Comparison of ENCODE assay signal across 16 cellular contexts in the genomic region with DNA sequence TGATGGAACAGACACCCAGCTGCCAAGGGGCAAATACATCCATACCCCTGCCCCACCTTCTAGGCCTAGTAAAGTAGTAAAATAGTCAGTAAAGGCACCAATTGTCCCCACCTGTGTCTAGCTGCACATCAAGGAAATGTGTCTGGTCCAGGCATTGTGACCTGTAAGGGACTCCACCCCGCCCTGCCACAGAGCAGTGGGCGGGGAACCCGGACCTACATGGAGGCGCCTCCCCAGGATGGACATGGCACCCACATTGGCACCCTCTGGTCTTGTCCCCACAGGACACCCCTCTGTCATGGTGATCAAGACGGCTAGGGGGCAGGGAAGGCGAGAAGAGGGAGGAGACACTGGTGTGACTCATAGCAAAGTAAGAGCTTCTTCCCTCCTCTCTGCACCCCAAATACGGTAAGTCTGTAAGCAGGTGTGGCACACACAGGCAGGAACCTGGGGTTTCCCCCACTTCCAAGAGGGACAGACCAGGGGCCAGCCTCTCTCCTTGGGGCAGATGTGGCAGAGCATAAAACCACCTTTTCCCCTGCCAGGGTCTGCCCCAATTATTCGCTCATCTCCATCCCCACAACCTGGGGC. TPM values are rescaled to one million over a fixed set of nuclear protein-coding genes. Genes with fewer than 3 reads are reported as not detected.
DNase-seq lines count a peak whose midpoint lies in the region; ATAC-seq and TF ChIP-seq lines count a peak whose summit lies in the region.
"Had no signal": no experiment of that assay in that cellular context is flagged by ENCODE, and none has a peak within 500 bp of the region (broad histone marks: within the 10 kb centered on the region; RNA-seq: fewer than 3 reads in every experiment).

No MANE protein-coding gene starts in this region.

- H3K9ac ChIP-seq in mammary epithelial cell (ENCODE audit: insufficient read depth, low read length), result no peak overlapping the region

- no peaks in the 10 kb centered on the region for H3K27me3 ChIP-seq in mammary epithelial cell (ENCODE audit: insufficient read depth, low read length)
- H3K27me3 ChIP-seq: Peyer's patch had no signal

- no peak overlapping the region for H2AFZ ChIP-seq in mammary epithelial cell (ENCODE audit: low read depth, low read length)

- intact Hi-C loops in mammary epithelial cell (cut with micrococcal nuclease), result no loop called here
- intact Hi-C loops in mucosa of descending colon (cut with DNase I, micrococcal nuclease), result no loop called here

- in situ Hi-C loops in mammary epithelial cell (cut with MboI; ENCODE audit: low sequenced_read_pairs in 2 of 2), result loop anchor here in 1 of 2 donors (25.0 kb wide), 1 partner anchor 166 kb away; no protein-coding TSS in a partner anchor

- ATAC-seq in mucosa of descending colon (peak; percentile 43), HG03159 (IDR thresholded peaks at IDR 0.05; ENCODE audit: unreplicated experiment) (no peak)
- ATAC-seq: K562 had no signal

- H3K4me1 ChIP-seq in mammary epithelial cell (ENCODE audit: insufficient read depth, low read length) (no peaks in the 10 kb centered on the region), mucosa of descending colon (ENCODE audit: low read depth) (peaks cover 7% of the 10 kb centered on the region)
- H3K4me1 ChIP-seq: Peyer's patch had no signal

- CTCF ChIA-PET in mammary epithelial cell (lab: Charles Lee; ENCODE audit: low non-redundant PET), result interaction anchor here (0.7 kb wide), 1 partner anchor 9 kb away, joined by 6 read pairs; no protein-coding TSS in a partner anchor

- DNase-seq in ELR (ENCODE audit: low read depth), result peak; percentile 4
- peak; percentile 12 for DNase-seq in HCEC 1CT
- DNase-seq in mammary epithelial cell, result peak; percentile 14
- peak in 2 of 3 donors; percentile 46 to 62 for DNase-seq in mucosa of descending colon
- no peak for DNase-seq in stimulated activated naive CD4-positive, alpha-beta T cell treated with Interleukin-2 at 50 U/mL for 16 hours (lab: John Stamatoyannopoulos, UW)
- no peak for DNase-seq in NCI-H345 treated with DMSO at 0.1 percent for 48 hours (lab: John Stamatoyannopoulos, UW; ENCODE audit: unreplicated experiment)
- DNase-seq: COR-L47, NCI-H1436, NCI-H2029, NCI-H2171, NCI-H510A, NCI-H82, Peyer's patch, SHP77 treated with DMSO at 0.1 percent for 48 hours had no signal

- H3K27ac ChIP-seq in mammary epithelial cell (ENCODE audit: insufficient read depth, low read depth, low read length), result no peak overlapping the region
- H3K27ac ChIP-seq: Peyer's patch had no signal

- 70% methylated on average over 6 of the region's 8 CpGs for WGBS in mammary epithelial cell (ENCODE audit: low coverage, missing lambda C conversion rate)

- dilution Hi-C loops in mammary epithelial cell (cut with HindIII; ENCODE audit: low sequenced_read_pairs), result no loop called here

- no peaks in the 10 kb centered on the region for H4K20me1 ChIP-seq in mammary epithelial cell (ENCODE audit: insufficient read depth, low read length)

- H3K79me2 ChIP-seq in mammary epithelial cell (ENCODE audit: insufficient read depth, low read length), result no peaks in the 10 kb centered on the region

- no peak for TF ChIP-seq CTCF in mammary epithelial cell (conservative IDR thresholded peaks at IDR 0.05 in 1 of 2, IDR thresholded peaks at IDR 0.05 in 1 of 2; ENCODE audit: extremely low read depth in 1 of 2, insufficient read depth in 1 of 2, low read depth in 1 of 2, low read length in 2 of 2)
- no peak for TF ChIP-seq CTCF in mucosa of descending colon (IDR thresholded peaks at IDR 0.05)

- no peaks in the 10 kb centered on the region for H3K9me3 ChIP-seq in mammary epithelial cell (replicated peaks; ENCODE audit: insufficient read depth, low read length)
- H3K9me3 ChIP-seq in mucosa of descending colon, result no peaks in the 10 kb centered on the region
- H3K9me3 ChIP-seq: Peyer's patch had no signal

- H3K4me2 ChIP-seq in mammary epithelial cell (ENCODE audit: insufficient read depth, low read depth, low read length), result no peak overlapping the region

- H3K36me3 ChIP-seq in mammary epithelial cell (ENCODE audit: insufficient read depth, low read length) (no peaks in the 10 kb centered on the region), mucosa of descending colon (ENCODE audit: low read depth) (no peaks in the 10 kb centered on the region)
- H3K36me3 ChIP-seq: Peyer's patch had no signal

- BruUV-seq in mammary epithelial cell (replicated peaks; lab: Mats Ljungman, UMichigan), result no TSS peak

- H3K4me3 ChIP-seq in mammary epithelial cell (replicated peaks in 1 of 3; ENCODE audit: insufficient read depth in 1 of 3, low read depth in 2 of 3, low read length in 3 of 3) (no peak overlapping the region), mucosa of descending colon (no peak overlapping the region)
- H3K4me3 ChIP-seq: K562, Peyer's patch had no signal

RNA-seq across cellular contexts. Expression of a gene that starts 13.5 kb away (rescaled TPM):
- total RNA-seq in mammary epithelial cell (under 1 TPM in 1 of 2 donors, not detected in 1; 0.35 TPM), mucosa of descending colon (1 to 10 TPM; 1.8 to 2.6 (median 1.9) TPM)
- not detected for polyA plus RNA-seq in mammary epithelial cell
- polyA minus RNA-seq in mammary epithelial cell, result not detected

Comparison
In these comparisons a context has a peak if more than half of its experiments do, and no peak if none do; other contexts are left out.
1. DNase-seq: peak in ELR (single experiment), HCEC 1CT (single experiment), mammary epithelial cell (single experiment) and mucosa of descending colon (2 of 3); none in stimulated activated naive CD4-positive, alpha-beta T cell treated with Interleukin-2 at 50 U/mL for 16 hours (single experiment) and NCI-H345 treated with DMSO at 0.1 percent for 48 hours (single experiment).